11 cellular contexts compared by ENCODE assay signal in genomic region chr11:34749666-34750659, GRCh38.
DNase-seq lines count a peak whose midpoint lies in the region; ATAC-seq, FAIRE-seq and TF ChIP-seq lines count a peak whose summit lies in the region.
"Had no signal": no experiment of that assay in that cellular context is flagged by ENCODE, and none has a peak within 500 bp of the region (broad histone marks: within the 10 kb centered on the region; RNA-seq: fewer than 3 reads in every experiment).

No MANE protein-coding gene starts in this region.

- CTCF ChIA-PET in activated naive CD4-positive, alpha-beta T cell treated with anti-CD3 and anti-CD28 coated beads for 36 hours (lab: Charles Lee): no interaction called here

- H3K27me3 ChIP-seq in astrocyte (ENCODE audit: insufficient read depth, low read length): peaks cover 9% of the 10 kb centered on the region

- no peaks in the 10 kb centered on the region for H3K9me3 Mint-ChIP-seq in astrocyte (ENCODE audit: unreplicated experiment)
- no peaks in the 10 kb centered on the region for H3K9me3 Mint-ChIP-seq in activated naive CD4-positive, alpha-beta T cell treated with anti-CD3 and anti-CD28 coated beads for 36 hours

- no peaks in the 10 kb centered on the region for H3K4me1 Mint-ChIP-seq in astrocyte (ENCODE audit: low read depth, unreplicated experiment)
- H3K4me1 Mint-ChIP-seq in activated naive CD4-positive, alpha-beta T cell treated with anti-CD3 and anti-CD28 coated beads for 36 hours (ENCODE audit: low read depth): no peaks in the 10 kb centered on the region

- DNase-seq in GM04503 (ENCODE audit: low read depth) (peak; percentile 58), astrocyte (ENCODE audit: low read depth) (peak; percentile 80), left cardiac atrium (peak; percentile 51), NCI-H510A treated with DMSO at 0.1 percent for 48 hours (lab: John Stamatoyannopoulos, UW) (no peak)
- no peak for DNase-seq in activated naive CD4-positive, alpha-beta T cell treated with anti-CD3 and anti-CD28 coated beads for 36 hours
- DNase-seq: stimulated activated naive CD4-positive, alpha-beta T cell treated with Interleukin-2 at 50 U/mL for 16 hours; T-helper 2 cell had no signal

- ATAC-seq in left cardiac atrium: peak; percentile 79 to 84
- ATAC-seq in GM18867 (IDR thresholded peaks at IDR 0.05; ENCODE audit: unreplicated experiment): no peak
- ATAC-seq in HG03432 (IDR thresholded peaks at IDR 0.05; ENCODE audit: unreplicated experiment): no peak

- H3K4me2 ChIP-seq in astrocyte (ENCODE audit: low read length): peak overlapping the region; percentile 22

- H3K9ac ChIP-seq in astrocyte (ENCODE audit: low read length): no peak overlapping the region

- H3K27ac Mint-ChIP-seq in astrocyte (ENCODE audit: unreplicated experiment): no peak overlapping the region
- no peak overlapping the region for H3K27ac Mint-ChIP-seq in activated naive CD4-positive, alpha-beta T cell treated with anti-CD3 and anti-CD28 coated beads for 36 hours

- H3K79me2 ChIP-seq in astrocyte (ENCODE audit: insufficient read depth, low read length): no peaks in the 10 kb centered on the region

- H3K36me3 Mint-ChIP-seq in astrocyte (ENCODE audit: low read depth, unreplicated experiment): peaks cover 2% of the 10 kb centered on the region
- H3K36me3 Mint-ChIP-seq in activated naive CD4-positive, alpha-beta T cell treated with anti-CD3 and anti-CD28 coated beads for 36 hours (ENCODE audit: low read depth): no peaks in the 10 kb centered on the region

- H3K4me1 ChIP-seq in astrocyte (ENCODE audit: insufficient read depth, low read length): no peaks in the 10 kb centered on the region

- no peak for FAIRE-seq in astrocyte (lab: Jason Lieb, UNC)
- FAIRE-seq: GM19239 had no signal

- H2AFZ ChIP-seq in astrocyte (ENCODE audit: low read depth, low read length): no peak overlapping the region

- TF ChIP-seq CTCF in astrocyte (IDR thresholded peaks at IDR 0.05; ENCODE audit: insufficient read depth, low read depth, low read length): no peak

- peaks cover 2% of the 10 kb centered on the region for H3K27me3 Mint-ChIP-seq in astrocyte (ENCODE audit: low read depth, unreplicated experiment)
- peaks cover 7% of the 10 kb centered on the region for H3K27me3 Mint-ChIP-seq in activated naive CD4-positive, alpha-beta T cell treated with anti-CD3 and anti-CD28 coated beads for 36 hours (ENCODE audit: low read depth)

- H3K4me3 ChIP-seq in astrocyte (ENCODE audit: insufficient read depth, low read depth, low read length) (no peak overlapping the region), skin epidermis (no peak overlapping the region)

- H3K27ac ChIP-seq in astrocyte (ENCODE audit: low read depth, low read length): no peak overlapping the region
- peak overlapping the region in 11 of 21 experiments; percentile 1 to 73 (median 42) for H3K27ac ChIP-seq in skin epidermis

- no peaks in the 10 kb centered on the region for H4K20me1 ChIP-seq in astrocyte (ENCODE audit: insufficient read depth, low read length)

- H3K9me3 ChIP-seq in astrocyte (ENCODE audit: insufficient read depth, low read depth, low read length): no peaks in the 10 kb centered on the region

- no peaks in the 10 kb centered on the region for H3K36me3 ChIP-seq in astrocyte (ENCODE audit: insufficient read depth, low read length)

- intact Hi-C loops in left cardiac atrium (cut with DNase I): no loop called here
- intact Hi-C loops in activated naive CD4-positive, alpha-beta T cell treated with anti-CD3 and anti-CD28 coated beads for 36 hours (cut with micrococcal nuclease): no loop called here

- no peak overlapping the region for H3K4me3 Mint-ChIP-seq in astrocyte (ENCODE audit: unreplicated experiment)
- no peak overlapping the region for H3K4me3 Mint-ChIP-seq in activated naive CD4-positive, alpha-beta T cell treated with anti-CD3 and anti-CD28 coated beads for 36 hours

Comparison
In these comparisons a context has a peak if more than half of its experiments do, and no peak if none do; other contexts are left out.
1. DNase-seq: peak in GM04503 (single experiment), astrocyte (single experiment) and left cardiac atrium (single experiment); none in activated naive CD4-positive, alpha-beta T cell treated with anti-CD3 and anti-CD28 coated beads for 36 hours (single experiment) and NCI-H510A treated with DMSO at 0.1 percent for 48 hours (single experiment).
2. ATAC-seq: peak in left cardiac atrium (2 of 2); none in GM18867 (single experiment) and HG03432 (single experiment).